In genomic region chr11:72589802-72590761, GRCh38 we compare ENCODE assay signal across 1 cellular context.
TF ChIP-seq lines count a peak whose summit lies in the region.

No MANE protein-coding gene starts in this region.

TF ChIP-seq in SK-N-SH, 30 proteins besides CTCF, POLR2A, EP300 and RAD21 (continued from another document):
- no peak for TF ChIP-seq USF2 (IDR thresholded peaks at IDR 0.05; ENCODE audit: borderline replicate concordance, low read depth, low read length)
- no peak for TF ChIP-seq MAX (IDR thresholded peaks at IDR 0.05; ENCODE audit: low read depth)
- TF ChIP-seq EZH2phosphoT487 (IDR thresholded peaks at IDR 0.05; ENCODE audit: borderline replicate concordance, low read depth) = no peak
- TF ChIP-seq ZBTB33 (IDR thresholded peaks at IDR 0.05; ENCODE audit: borderline replicate concordance, low read depth) = no peak
